In genomic region chr10:75012471-75012870, GRCh38 we compare ENCODE assay signal across 17 cellular contexts.
DNase-seq lines count a peak whose midpoint lies in the region; ATAC-seq, FAIRE-seq and TF ChIP-seq lines count a peak whose summit lies in the region.
"Had no signal": no experiment of that assay in that cellular context is flagged by ENCODE, and none has a peak within 500 bp of the region (broad histone marks: within the 10 kb centered on the region; RNA-seq: fewer than 3 reads in every experiment).

No MANE protein-coding gene starts in this region.

- peaks cover 72% of the 10 kb centered on the region for H3K4me1 ChIP-seq in MM.1S (ENCODE audit: low read length)
- H3K4me1 ChIP-seq: foreskin keratinocyte had no signal

- H3K79me2 ChIP-seq in MM.1S (ENCODE audit: low read length), result no peaks in the 10 kb centered on the region

- FAIRE-seq in GM12892 (lab: Jason Lieb, UNC), result peak; percentile 89
- FAIRE-seq: HTR-8/SVneo, TTC549 had no signal

- DNase-seq in GM12892 (ENCODE audit: insufficient read length), result no peak
- DNase-seq in MM.1S, result no peak
- DNase-seq in naive B cell, result no peak
- DNase-seq in globus pallidus (ENCODE audit: low spot score), result no peak
- no peak for DNase-seq in DMS114 treated with DMSO at 0.1 percent for 48 hours (lab: John Stamatoyannopoulos, UW; ENCODE audit: unreplicated experiment)
- DNase-seq in NCI-H2196 treated with DMSO at 0.1 percent for 48 hours (lab: John Stamatoyannopoulos, UW; ENCODE audit: unreplicated experiment), result no peak
- DNase-seq: foreskin keratinocyte; NCI-H2171; SJCRH30; stimulated activated CD4-positive, alpha-beta T cell treated with anti-CD3 and anti-CD28 coated beads, Interleukin-2, amount 100 ng/mL, for 48 hours; upper lobe of left lung had no signal

- H3K27ac ChIP-seq in MM.1S (ENCODE audit: low read length), result peak overlapping the region; percentile 81; the same call in 1 of the 2 replicates
- H3K27ac ChIP-seq: C4-2B, foreskin keratinocyte, SJCRH30 had no signal

- peaks cover 32% of the 10 kb centered on the region for H3F3A ChIP-seq in MM.1S (ENCODE audit: insufficient read depth, low read length)

- no peak for TF ChIP-seq POLR2A in GM12892 (IDR thresholded peaks at IDR 0.05; ENCODE audit: low read depth, low read length)

- H3K4me3 Mint-ChIP-seq in naive B cell, result peak overlapping the region in 2 of 8 donors; percentile 3 to 83

- ATAC-seq in GM21423 (IDR thresholded peaks at IDR 0.05; ENCODE audit: unreplicated experiment) (peak; percentile 36), naive B cell (ENCODE audit: low read depth in 2 of 2) (no peak), GM21576 (IDR thresholded peaks at IDR 0.05; ENCODE audit: unreplicated experiment) (no peak)
- ATAC-seq: foreskin keratinocyte, sciatic nerve had no signal

- no peaks in the 10 kb centered on the region for H3K9me2 ChIP-seq in MM.1S (replicated peaks; ENCODE audit: insufficient read depth, low read length)

- no peaks in the 10 kb centered on the region for H3K9me3 ChIP-seq in MM.1S (replicated peaks; ENCODE audit: insufficient read depth, low read length)
- H3K9me3 ChIP-seq: SJCRH30, upper lobe of left lung had no signal

- no peak for TF ChIP-seq CTCF in MM.1S (IDR thresholded peaks at IDR 0.05; ENCODE audit: low read length)

- H3K36me3 Mint-ChIP-seq in naive B cell, result peaks cover 0 to 7% of the 10 kb centered on the region in 2 donors

- H2AFZ ChIP-seq in MM.1S (ENCODE audit: low read length), result no peak overlapping the region

- no peaks in the 10 kb centered on the region for H3K27me3 Mint-ChIP-seq in naive B cell

- no peaks in the 10 kb centered on the region for H4K20me1 ChIP-seq in MM.1S (ENCODE audit: insufficient read depth, low read length)

- no peaks in the 10 kb centered on the region for H3K27me3 ChIP-seq in MM.1S (replicated peaks; ENCODE audit: insufficient read depth, low read length)
- H3K27me3 ChIP-seq: foreskin keratinocyte, SJCRH30, upper lobe of left lung had no signal

- H3K4me1 Mint-ChIP-seq in naive B cell, result peaks cover 32 to 57% (median 52%) of the 10 kb centered on the region in 3 donors

- no peak overlapping the region for H3K9ac ChIP-seq in MM.1S (ENCODE audit: low read length)

- no peak overlapping the region for H3K4me3 ChIP-seq in MM.1S (ENCODE audit: low read length)
- H3K4me3 ChIP-seq: SJCRH30, upper lobe of left lung had no signal

- no peaks in the 10 kb centered on the region for H3K36me3 ChIP-seq in MM.1S (replicated peaks; ENCODE audit: insufficient read depth, low read length)
- H3K36me3 ChIP-seq: SJCRH30, upper lobe of left lung had no signal

- peak overlapping the region in 4 of 6 donors; percentile 16 to 86 (median 62) for H3K27ac Mint-ChIP-seq in naive B cell

- H3K9me3 Mint-ChIP-seq in naive B cell, result no peaks in the 10 kb centered on the region

- H3K4me2 ChIP-seq in MM.1S (ENCODE audit: low read depth, low read length), result peak overlapping the region; percentile 87
